ENCODE assay signal across 17 cellular contexts in the genomic region with DNA sequence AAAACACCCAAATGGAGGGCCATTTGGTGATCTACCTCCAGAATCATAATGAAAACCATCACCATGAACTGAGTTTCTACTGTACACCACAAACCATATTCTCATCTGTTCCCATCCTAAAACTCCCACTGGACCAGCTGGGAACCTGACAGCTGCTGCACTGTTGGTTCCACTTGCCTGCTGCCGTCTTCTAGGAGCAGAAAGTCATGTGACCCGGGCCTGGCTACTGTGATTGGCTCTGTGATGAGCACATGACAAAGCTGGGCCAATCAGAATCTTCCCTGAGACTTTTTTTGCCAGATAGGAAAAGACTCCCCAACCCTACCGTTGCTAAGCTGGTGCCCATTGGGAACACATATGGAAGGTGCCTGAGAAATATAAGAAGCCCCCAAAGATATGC.
DNase-seq lines count a peak whose midpoint lies in the region; ATAC-seq and FAIRE-seq lines count a peak whose summit lies in the region.
"Had no signal": no experiment of that assay in that cellular context is flagged by ENCODE, and none has a peak within 500 bp of the region (broad histone marks: within the 10 kb centered on the region; RNA-seq: fewer than 3 reads in every experiment).

No MANE protein-coding gene starts in this region.

- peak; percentile 4 for FAIRE-seq in GM19239 (lab: Jason Lieb, UNC)
- FAIRE-seq: D721Med had no signal

- DNase-seq in DMS 273 (lab: John Stamatoyannopoulos, UW; ENCODE audit: unreplicated experiment) (peak; percentile 66), DMS 273 treated with DMSO at 0.1 percent for 48 hours (lab: John Stamatoyannopoulos, UW) (no peak), GM19239 (ENCODE audit: insufficient read length, low spot score) (no peak), NCI-H2171 treated with DMSO at 0.1 percent for 48 hours (lab: John Stamatoyannopoulos, UW) (peak; percentile 70), myocyte (ENCODE audit: low read depth) (peak; percentile 74), Ammon's horn (ENCODE audit: low spot score) (no peak)
- DNase-seq: CD8-positive, alpha-beta memory T cell; GOT3; NCI-H1417; NCI-H187 treated with DMSO at 0.1 percent for 48 hours; NCI-H510A; NCI-H774; Peyer's patch had no signal

- ATAC-seq in HG02885 (IDR thresholded peaks at IDR 0.05; ENCODE audit: poor library complexity, unreplicated experiment): no peak
- no peak for ATAC-seq in HG03469 (IDR thresholded peaks at IDR 0.05; ENCODE audit: unreplicated experiment)
- ATAC-seq: Right ventricle myocardium inferior had no signal

Comparison
In these comparisons a context has a peak if more than half of its experiments do, and no peak if none do; other contexts are left out.
1. DNase-seq: peak in DMS 273 (single experiment), NCI-H2171 treated with DMSO at 0.1 percent for 48 hours (single experiment) and myocyte (single experiment); none in DMS 273 treated with DMSO at 0.1 percent for 48 hours (single experiment), GM19239 (single experiment) and Ammon's horn (single experiment).